22 cellular contexts compared by ENCODE assay signal in the genomic region with DNA sequence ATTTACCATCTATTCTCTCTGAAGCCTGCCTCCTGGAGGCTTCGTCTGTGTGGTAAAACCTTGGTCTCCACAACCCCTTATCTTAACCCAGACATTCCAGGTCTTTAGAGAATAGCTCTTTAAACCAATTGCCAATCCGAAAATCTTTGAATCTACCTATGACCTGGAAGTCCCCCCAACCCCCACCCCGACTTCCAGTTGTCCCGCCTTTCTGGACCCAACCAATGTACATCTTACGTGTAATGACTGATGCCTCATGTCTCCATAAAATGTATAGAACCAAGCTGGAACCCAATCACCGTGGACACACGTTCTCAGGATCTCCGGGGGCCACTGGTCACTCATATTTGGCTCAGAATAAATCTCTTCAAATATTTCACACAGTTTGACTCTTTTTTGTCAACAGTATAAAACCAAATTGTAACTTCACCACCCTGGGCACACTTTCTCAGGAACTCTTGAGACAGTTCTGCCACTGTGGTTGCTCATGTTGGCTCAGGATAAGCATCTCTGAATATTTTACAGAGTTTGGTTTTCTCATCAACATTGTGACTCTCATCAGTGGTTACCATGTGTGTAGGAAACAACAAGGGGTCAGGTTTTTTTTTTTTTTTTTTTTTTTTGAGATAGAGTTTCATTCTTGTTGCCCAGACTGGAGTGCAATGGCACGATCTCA. TPM values are rescaled to one million over a fixed set of nuclear protein-coding genes. Genes with fewer than 3 reads are reported as not detected.
"Had no signal": no experiment of that assay in that cellular context is flagged by ENCODE, and none has a peak within 500 bp of the region (broad histone marks: within the 10 kb centered on the region; RNA-seq: fewer than 3 reads in every experiment).

No MANE protein-coding gene starts in this region.

- DNase-seq: activated CD4-positive, alpha-beta memory T cell treated with anti-CD3 and anti-CD28 coated beads, Interleukin-2, amount 10 ng/mL, durations not matched to agents 7 days and 5 days; activated CD4-positive, alpha-beta T cell treated with anti-CD3 and anti-CD28 coated beads, Interleukin-2, amount 50 U/mL, for 1 hour; activated CD4-positive, CD25-positive, alpha-beta regulatory T cell; activated naive CD4-positive, alpha-beta T cell treated with anti-CD3 and anti-CD28 coated beads, Interleukin-2, amount 50 U/mL, for 16 hours; activated naive CD8-positive, alpha-beta T cell treated with anti-CD3 and anti-CD28 coated beads, Interleukin-2, amount 10 ng/mL, durations not matched to agents 7 days and 5 days; activated T-cell treated with anti-CD3 and anti-CD28 coated beads for 4 hours; activated T-cell treated with anti-CD3 and anti-CD28 coated beads, Interleukin-2, amount 50 U/mL, for 48 hours; adrenal gland; anterior cingulate cortex; caudate nucleus; NCI-H146; NCI-H187 treated with DMSO at 0.1 percent for 48 hours; NCI-H2081 treated with DMSO at 0.1 percent for 48 hours; NCI-H446; NCI-H524; PC-3; SIG-M5; T-cell had no signal

- H3K27ac ChIP-seq: adrenal gland, breast epithelium, SK-N-MC, VCaP had no signal

- H3K4me3 ChIP-seq: adrenal gland, breast epithelium, SK-N-MC had no signal

- H3K36me3 ChIP-seq: adrenal gland, breast epithelium had no signal

- H3K27me3 ChIP-seq: adrenal gland, breast epithelium had no signal

- ATAC-seq: PC-3, T-cell had no signal

- H3K9me3 ChIP-seq: adrenal gland, breast epithelium had no signal

- H3K4me1 ChIP-seq: breast epithelium had no signal

RNA-seq across cellular contexts. Expression of gene DNAH17, which starts 18.1 kb away (rescaled TPM):
- total RNA-seq: T-helper 2 cell treated with Interferon-gamma antibody and Interleukin-4, amounts not matched to agents 100 ng/mL and 5 ng/mL, for 36 hours had no signal
